21 cellular contexts compared by ENCODE assay signal in genomic region chrX:23799469-23800065, GRCh38. TPM values are rescaled to one million over a fixed set of nuclear protein-coding genes. Genes with fewer than 3 reads are reported as not detected.
A peak's percentile ranks its signal among the peaks of the same experiment; 100 is the strongest.
DNase-seq lines count a peak whose midpoint lies in the region; ATAC-seq and TF ChIP-seq lines count a peak whose summit lies in the region.
"Had no signal": no experiment of that assay in that cellular context is flagged by ENCODE, and none has a peak within 500 bp of the region (broad histone marks: within the 10 kb centered on the region; RNA-seq: fewer than 3 reads in every experiment).

No MANE protein-coding gene starts in this region.

- no peak for TF ChIP-seq EP300 in sigmoid colon (IDR thresholded peaks at IDR 0.05)

- 69 to 78% methylated on average over 6 of the region's 6 CpGs for WGBS in heart right ventricle, 2 donors
- WGBS in sigmoid colon, 2 donors, result 29 to 72% methylated on average over 6 of the region's 6 CpGs

- H3K27ac ChIP-seq in heart right ventricle (peak overlapping the region in 1 of 10 donors; percentile 45), colonic mucosa (peak overlapping the region; percentile 70), sigmoid colon (no peak overlapping the region)
- H3K27ac ChIP-seq in CD8-positive, alpha-beta memory T cell (ENCODE audit: low read depth, low read length), result no peak overlapping the region

- no peaks in the 10 kb centered on the region for H3K36me3 ChIP-seq in heart right ventricle
- no peaks in the 10 kb centered on the region for H3K36me3 ChIP-seq in colonic mucosa
- no peaks in the 10 kb centered on the region for H3K36me3 ChIP-seq in sigmoid colon
- no peaks in the 10 kb centered on the region for H3K36me3 ChIP-seq in CD8-positive, alpha-beta memory T cell (ENCODE audit: insufficient read depth, low read length)

- ATAC-seq in Right ventricle myocardium inferior, result peak; percentile 30
- no peak for ATAC-seq in heart right ventricle
- no peak for ATAC-seq in GM18861 (IDR thresholded peaks at IDR 0.05; ENCODE audit: unreplicated experiment)
- ATAC-seq in GM19328 (IDR thresholded peaks at IDR 0.05; ENCODE audit: unreplicated experiment), result no peak
- ATAC-seq: left cardiac atrium, natural killer cell, T-cell had no signal

- H3K4me1 Mint-ChIP-seq in nephron, result peaks cover 37% of the 10 kb centered on the region
- H3K4me1 Mint-ChIP-seq in CD8-positive, alpha-beta memory T cell, result peaks cover 0 to 2% (median 0%) of the 10 kb centered on the region in 3 donors
- H3K4me1 Mint-ChIP-seq: natural killer cell had no signal

- no peaks in the 10 kb centered on the region for H3K27me3 ChIP-seq in heart right ventricle
- H3K27me3 ChIP-seq in colonic mucosa, result no peaks in the 10 kb centered on the region
- H3K27me3 ChIP-seq in sigmoid colon, result no peaks in the 10 kb centered on the region
- no peaks in the 10 kb centered on the region for H3K27me3 ChIP-seq in CD8-positive, alpha-beta memory T cell (ENCODE audit: insufficient read depth, low read length, poor library complexity, severe bottlenecking)

- H3K4me1 ChIP-seq in heart right ventricle (peaks cover 0 to 21% (median 0%) of the 10 kb centered on the region in 9 donors), colonic mucosa (peaks cover 14% of the 10 kb centered on the region), sigmoid colon (no peaks in the 10 kb centered on the region)
- no peaks in the 10 kb centered on the region for H3K4me1 ChIP-seq in CD8-positive, alpha-beta memory T cell (ENCODE audit: insufficient read depth, low read length)

- POLR2A ChIA-PET in CD8-positive, alpha-beta memory T cell (lab: Charles Lee), result no interaction called here

- H3K4me3 ChIP-seq in heart right ventricle (no peak overlapping the region), colonic mucosa (no peak overlapping the region), sigmoid colon (no peak overlapping the region)
- no peak overlapping the region for H3K4me3 ChIP-seq in CD8-positive, alpha-beta memory T cell (ENCODE audit: low read length)

- H3K9me3 ChIP-seq in heart right ventricle (no peaks in the 10 kb centered on the region), colonic mucosa (no peaks in the 10 kb centered on the region), sigmoid colon (no peaks in the 10 kb centered on the region)
- no peaks in the 10 kb centered on the region for H3K9me3 ChIP-seq in CD8-positive, alpha-beta memory T cell (ENCODE audit: low read length)

- no peaks in the 10 kb centered on the region for H3K27me3 Mint-ChIP-seq in nephron (ENCODE audit: low read depth)
- peaks cover 0 to 3% of the 10 kb centered on the region in 2 donors for H3K27me3 Mint-ChIP-seq in CD8-positive, alpha-beta memory T cell
- H3K27me3 Mint-ChIP-seq: activated B cell treated with CpG ODN at 0.5 μM for 24 hours; CD4-positive, alpha-beta memory T cell; T-cell had no signal

- CTCF ChIA-PET in CD8-positive, alpha-beta memory T cell (lab: Charles Lee), result no interaction called here

- no peak for TF ChIP-seq CTCF in heart right ventricle (IDR thresholded peaks at IDR 0.05)
- TF ChIP-seq CTCF in colonic mucosa (IDR thresholded peaks at IDR 0.05), result no peak
- no peak for TF ChIP-seq CTCF in nephron (IDR thresholded peaks at IDR 0.05; ENCODE audit: unreplicated experiment in 3 of 3)
- TF ChIP-seq CTCF in sigmoid colon (IDR thresholded peaks at IDR 0.05), result no peak

- no peak overlapping the region for H3K4me3 Mint-ChIP-seq in nephron
- H3K4me3 Mint-ChIP-seq in CD8-positive, alpha-beta memory T cell, result no peak overlapping the region
- H3K4me3 Mint-ChIP-seq: activated B cell treated with CpG ODN at 0.5 μM for 24 hours; CD4-positive, alpha-beta memory T cell; natural killer cell; T-cell had no signal

- H3K27ac Mint-ChIP-seq in nephron, result peak overlapping the region; percentile 56 to 76 (median 67)
- H3K27ac Mint-ChIP-seq in CD8-positive, alpha-beta memory T cell, result no peak overlapping the region
- H3K27ac Mint-ChIP-seq: activated B cell treated with CpG ODN at 0.5 μM for 24 hours; CD4-positive, alpha-beta memory T cell; natural killer cell; T-cell had no signal

- no peaks in the 10 kb centered on the region for H3K36me3 Mint-ChIP-seq in nephron (ENCODE audit: low read depth)
- no peaks in the 10 kb centered on the region for H3K36me3 Mint-ChIP-seq in CD8-positive, alpha-beta memory T cell
- H3K36me3 Mint-ChIP-seq: CD4-positive, alpha-beta memory T cell; natural killer cell; T-cell had no signal

- H3K9ac ChIP-seq in colonic mucosa (ENCODE audit: low read depth in 2 of 2, low read length in 2 of 2), result peak overlapping the region in 1 of 2 donors; percentile 38

- TF ChIP-seq POLR2A in sigmoid colon (IDR thresholded peaks at IDR 0.05), result no peak

- intact Hi-C loops in Right ventricle myocardium inferior (cut with DNase I) (loop anchor here (5.0 kb wide), 1 partner anchor 53 kb away; no protein-coding TSS in a partner anchor), heart right ventricle (cut with DNase I) (loop anchor here in 1 of 10 donors (5.0 kb wide), 1 partner anchor 103 kb away; no protein-coding TSS in a partner anchor), colonic mucosa (cut with DNase I) (no loop called here), sigmoid colon (cut with DNase I) (no loop called here)

- H3K9me3 Mint-ChIP-seq in nephron, result no peaks in the 10 kb centered on the region
- H3K9me3 Mint-ChIP-seq in CD8-positive, alpha-beta memory T cell, result no peaks in the 10 kb centered on the region
- H3K9me3 Mint-ChIP-seq: activated B cell treated with CpG ODN at 0.5 μM for 24 hours; CD4-positive, alpha-beta memory T cell; natural killer cell; T-cell had no signal

- DNase-seq in Right ventricle myocardium inferior (ENCODE audit: missing footprints) (no peak), heart right ventricle (no peak), colonic mucosa (no peak), sigmoid colon (no peak)
- no peak for DNase-seq in CD8-positive, alpha-beta memory T cell
- DNase-seq: activated B cell treated with CpG ODN at 0.5 μM for 24 hours; anterior cingulate cortex; CD4-positive, alpha-beta memory T cell; cortex of kidney; HCEC 1CT; hippocampal formation; left cardiac atrium; MM.1S; natural killer cell; NCI-H2081; retina; substantia nigra; T-cell had no signal

RNA-seq across cellular contexts. Expression of gene SAT1, which starts 16.6 kb away (rescaled TPM):
- 130 TPM for total RNA-seq in Right ventricle myocardium inferior
- total RNA-seq in heart right ventricle, result 100 to 1,000 TPM in 5 of 10 donors, 10 to 100 TPM in 5; 73.5 to 273 (median 102) TPM
- 100 to 1,000 TPM; 508 to 884 TPM for polyA plus RNA-seq in heart right ventricle
- 100 to 1,000 TPM; 301 to 608 TPM for total RNA-seq in colonic mucosa
- total RNA-seq in sigmoid colon, result 100 to 1,000 TPM; 321 to 371 (median 343) TPM
- 1,000 to 10,000 TPM in 1 of 3 donors, 100 to 1,000 TPM in 2; 775 to 1,356 (median 840) TPM for polyA plus RNA-seq in sigmoid colon
- 10 to 100 TPM; 40.0 to 41.3 TPM for total RNA-seq in CD8-positive, alpha-beta memory T cell
- 113 TPM for polyA plus RNA-seq in CD8-positive, alpha-beta memory T cell

RNA-seq across cellular contexts. Expression of gene ACOT9, which starts 56.5 kb away (rescaled TPM):
- total RNA-seq in Right ventricle myocardium inferior, result 50.1 TPM
- 10 to 100 TPM; 44.8 to 79.7 (median 64.6) TPM for total RNA-seq in heart right ventricle
- polyA plus RNA-seq in heart right ventricle, result 10 to 100 TPM; 70.8 to 71.4 TPM
- total RNA-seq in colonic mucosa, result 10 to 100 TPM; 23.6 to 26.0 TPM
- total RNA-seq in sigmoid colon, result 10 to 100 TPM; 32.6 to 63.1 (median 51.3) TPM
- polyA plus RNA-seq in sigmoid colon, result 10 to 100 TPM; 18.0 to 28.7 (median 25.6) TPM
- 10 to 100 TPM; 31.1 to 33.9 TPM for total RNA-seq in CD8-positive, alpha-beta memory T cell
- polyA plus RNA-seq in CD8-positive, alpha-beta memory T cell, result 29.4 TPM

Comparison
In these comparisons a context has a peak if more than half of its experiments do, and no peak if none do; other contexts are left out.
1. H3K27ac Mint-ChIP-seq: peak in nephron (3 of 3); none in CD8-positive, alpha-beta memory T cell (0 of 8).